In genomic region chr13:95403349-95404140, GRCh38 we compare ENCODE assay signal across 8 cellular contexts.
DNase-seq lines count a peak whose midpoint lies in the region; TF ChIP-seq lines count a peak whose summit lies in the region.

No MANE protein-coding gene starts in this region.

- H3K27me3 Mint-ChIP-seq in IgD-negative memory B cell = peaks cover 19% of the 10 kb centered on the region

- H3K4me3 ChIP-seq in cardiac fibroblast (replicated peaks in 1 of 2; ENCODE audit: low read depth in 2 of 2, low read length in 2 of 2) = peak overlapping the region; percentile 43 to 44

- H3K4me3 Mint-ChIP-seq in IgD-negative memory B cell = peak overlapping the region in 3 of 4 donors; percentile 78 to 95 (median 88)

- peak; percentile 25 for DNase-seq in stimulated activated CD4-positive, alpha-beta T cell treated with anti-CD3 and anti-CD28 coated beads, Interleukin-15, amount 100 ng/mL, for 24 hours
- no peak for DNase-seq in stimulated activated CD4-positive, alpha-beta T cell treated with anti-CD3 and anti-CD28 coated beads, Interleukin-2, amount 100 ng/mL, for 48 hours
- no peak for DNase-seq in cardiac fibroblast (ENCODE audit: low read depth in 2 of 2)
- DNase-seq in mesenteric fat pad (ENCODE audit: low spot score) = peak; percentile 78
- no peak for DNase-seq in NCI-H1092 treated with DMSO at 0.1 percent for 48 hours (lab: John Stamatoyannopoulos, UW)
- no peak for DNase-seq in occipital lobe (lab: John Stamatoyannopoulos, UW)
- DNase-seq in NCI-H1930 (lab: John Stamatoyannopoulos, UW) = no peak

- no peaks in the 10 kb centered on the region for H3K9me3 Mint-ChIP-seq in IgD-negative memory B cell

- peak overlapping the region in 1 of 3 donors; percentile 74 for H3K27ac Mint-ChIP-seq in IgD-negative memory B cell

- H3K36me3 Mint-ChIP-seq in IgD-negative memory B cell = peaks cover 3% of the 10 kb centered on the region

- TF ChIP-seq CTCF in cardiac fibroblast (IDR thresholded peaks at IDR 0.05; ENCODE audit: low read depth, low read length) = no peak

- peaks cover 0 to 6% (median 4%) of the 10 kb centered on the region in 3 donors for H3K4me1 Mint-ChIP-seq in IgD-negative memory B cell

Comparison
In these comparisons a context has a peak if more than half of its experiments do, and no peak if none do; other contexts are left out.
1. DNase-seq: peak in stimulated activated CD4-positive, alpha-beta T cell treated with anti-CD3 and anti-CD28 coated beads, Interleukin-15, amount 100 ng/mL, for 24 hours (single experiment) and mesenteric fat pad (single experiment); none in stimulated activated CD4-positive, alpha-beta T cell treated with anti-CD3 and anti-CD28 coated beads, Interleukin-2, amount 100 ng/mL, for 48 hours (0 of 2), cardiac fibroblast (0 of 2), NCI-H1092 treated with DMSO at 0.1 percent for 48 hours (single experiment), occipital lobe (single experiment) and NCI-H1930 (0 of 2).